1 cellular context compared by ENCODE assay signal in genomic region chr17:31248986-31249385, GRCh38.
TF ChIP-seq lines count a peak whose summit lies in the region.

No MANE protein-coding gene starts in this region.

TF ChIP-seq in WTC11, 78 proteins besides CTCF, POLR2A, EP300 and RAD21 (continued from another document):
- TF ChIP-seq TP53 (CRISPR knock-in tag; IDR thresholded peaks at IDR 0.05): no peak
- TF ChIP-seq E2F5 (CRISPR knock-in tag; IDR thresholded peaks at IDR 0.05): no peak
- TF ChIP-seq SP1 (CRISPR knock-in tag; conservative IDR thresholded peaks at IDR 0.05): no peak
- no peak for TF ChIP-seq USF1 (CRISPR knock-in tag; IDR thresholded peaks at IDR 0.05)
- no peak for TF ChIP-seq ZNF423 (CRISPR knock-in tag; IDR thresholded peaks at IDR 0.05)
- no peak for TF ChIP-seq JUN (CRISPR knock-in tag; IDR thresholded peaks at IDR 0.05)
- TF ChIP-seq FOXK1 (CRISPR knock-in tag; IDR thresholded peaks at IDR 0.05): no peak
- TF ChIP-seq, protein P1, sequence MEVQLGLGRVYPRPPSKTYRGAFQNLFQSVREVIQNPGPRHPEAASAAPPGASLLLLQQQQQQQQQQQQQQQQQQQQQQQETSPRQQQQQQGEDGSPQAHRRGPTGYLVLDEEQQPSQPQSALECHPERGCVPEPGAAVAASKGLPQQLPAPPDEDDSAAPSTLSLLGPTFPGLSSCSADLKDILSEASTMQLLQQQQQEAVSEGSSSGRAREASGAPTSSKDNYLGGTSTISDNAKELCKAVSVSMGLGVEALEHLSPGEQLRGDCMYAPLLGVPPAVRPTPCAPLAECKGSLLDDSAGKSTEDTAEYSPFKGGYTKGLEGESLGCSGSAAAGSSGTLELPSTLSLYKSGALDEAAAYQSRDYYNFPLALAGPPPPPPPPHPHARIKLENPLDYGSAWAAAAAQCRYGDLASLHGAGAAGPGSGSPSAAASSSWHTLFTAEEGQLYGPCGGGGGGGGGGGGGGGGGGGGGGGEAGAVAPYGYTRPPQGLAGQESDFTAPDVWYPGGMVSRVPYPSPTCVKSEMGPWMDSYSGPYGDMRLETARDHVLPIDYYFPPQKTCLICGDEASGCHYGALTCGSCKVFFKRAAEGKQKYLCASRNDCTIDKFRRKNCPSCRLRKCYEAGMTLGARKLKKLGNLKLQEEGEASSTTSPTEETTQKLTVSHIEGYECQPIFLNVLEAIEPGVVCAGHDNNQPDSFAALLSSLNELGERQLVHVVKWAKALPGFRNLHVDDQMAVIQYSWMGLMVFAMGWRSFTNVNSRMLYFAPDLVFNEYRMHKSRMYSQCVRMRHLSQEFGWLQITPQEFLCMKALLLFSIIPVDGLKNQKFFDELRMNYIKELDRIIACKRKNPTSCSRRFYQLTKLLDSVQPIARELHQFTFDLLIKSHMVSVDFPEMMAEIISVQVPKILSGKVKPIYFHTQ (CRISPR knock-in tag; IDR thresholded peaks at IDR 0.05): no peak
- TF ChIP-seq FOXP1 (CRISPR knock-in tag; IDR thresholded peaks at IDR 0.05; ENCODE audit: borderline replicate concordance): no peak
- no peak for TF ChIP-seq SMAD3 (CRISPR knock-in tag; IDR thresholded peaks at IDR 0.05; ENCODE audit: borderline replicate concordance)
